Comparison of ENCODE assay signal across 9 cellular contexts in genomic region chr7:99928994-99929729, GRCh38. TPM values are rescaled to one million over a fixed set of nuclear protein-coding genes. Genes with fewer than 3 reads are reported as not detected.
A peak's percentile ranks its signal among the peaks of the same experiment; 100 is the strongest.
DNase-seq lines count a peak whose midpoint lies in the region; ATAC-seq and TF ChIP-seq lines count a peak whose summit lies in the region.
"Had no signal": no experiment of that assay in that cellular context is flagged by ENCODE, and none has a peak within 500 bp of the region (broad histone marks: within the 10 kb centered on the region; RNA-seq: fewer than 3 reads in every experiment).

Gene GJC3, minus strand, starts transcription at chr7:99929620. Its CDS starts 0 bp downstream, at chr7:99929620.

- peaks cover 32% of the 10 kb centered on the region for H3K27me3 ChIP-seq in OCI-LY3 (ENCODE audit: low read depth, low read length)
- peaks cover 36% of the 10 kb centered on the region for H3K27me3 ChIP-seq in osteoblast (ENCODE audit: insufficient read depth, low read length)

- H2AFZ ChIP-seq in OCI-LY3 (ENCODE audit: low read depth, low read length) (peak within 1 kb of the TSS; percentile 95), osteoblast (ENCODE audit: low read length) (peak within 1 kb of the TSS; percentile 42)

- H3K4me1 Mint-ChIP-seq in Calu3 (ENCODE audit: low read depth, unreplicated experiment): peaks cover 6% of the 10 kb centered on the region
- H3K4me1 Mint-ChIP-seq in activated naive CD4-positive, alpha-beta T cell treated with anti-CD3 and anti-CD28 coated beads, Interleukin-2, amount 10 ng/mL, durations not matched to agents 7 days and 5 days: peaks cover 30% of the 10 kb centered on the region

- H3K79me2 ChIP-seq in OCI-LY3 (ENCODE audit: low read length) (no peaks in the 10 kb centered on the region), osteoblast (ENCODE audit: insufficient read depth, low read length) (no peaks in the 10 kb centered on the region)

- H3K27ac ChIP-seq in OCI-LY3 (ENCODE audit: low read length) (no peak within 1 kb of the TSS), osteoblast (ENCODE audit: low read depth, low read length) (no peak within 1 kb of the TSS)
- H3K27ac ChIP-seq: tibial artery had no signal

- peak within 1 kb of the TSS; percentile 67 for H3K4me3 Mint-ChIP-seq in Calu3 (ENCODE audit: low read depth, unreplicated experiment)
- peak within 1 kb of the TSS; percentile 56 for H3K4me3 Mint-ChIP-seq in activated naive CD4-positive, alpha-beta T cell treated with anti-CD3 and anti-CD28 coated beads, Interleukin-2, amount 10 ng/mL, durations not matched to agents 7 days and 5 days

- H3K36me3 ChIP-seq in OCI-LY3 (replicated peaks; ENCODE audit: low read depth, low read length) (no peaks in the 10 kb centered on the region), osteoblast (ENCODE audit: insufficient read depth, low read length) (no peaks in the 10 kb centered on the region)
- H3K36me3 ChIP-seq: tibial artery had no signal

- H3K27ac Mint-ChIP-seq in Calu3 (ENCODE audit: unreplicated experiment): peak within 1 kb of the TSS; percentile 35
- peak within 1 kb of the TSS; percentile 53 for H3K27ac Mint-ChIP-seq in activated naive CD4-positive, alpha-beta T cell treated with anti-CD3 and anti-CD28 coated beads, Interleukin-2, amount 10 ng/mL, durations not matched to agents 7 days and 5 days

- H3K36me3 Mint-ChIP-seq in Calu3 (ENCODE audit: insufficient read depth, unreplicated experiment): peaks cover 4% of the 10 kb centered on the region
- no peaks in the 10 kb centered on the region for H3K36me3 Mint-ChIP-seq in activated naive CD4-positive, alpha-beta T cell treated with anti-CD3 and anti-CD28 coated beads, Interleukin-2, amount 10 ng/mL, durations not matched to agents 7 days and 5 days

- intact Hi-C loops in Calu3 (cut with micrococcal nuclease; ENCODE audit: unreplicated experiment): loop anchor here (2.0 to 5.0 kb wide), 2 partner anchors 50 to 63 kb away; no protein-coding TSS in a partner anchor

- DNase-seq in Calu3 (peak; percentile 51), HuH-7 (ENCODE audit: low spot score) (peak; percentile 77), glomerular visceral epithelial cell (ENCODE audit: extremely low spot score) (peak; percentile 62), osteoblast (ENCODE audit: insufficient read length, low spot score, missing footprints) (peak; percentile 90)
- DNase-seq in activated naive CD4-positive, alpha-beta T cell treated with anti-CD3 and anti-CD28 coated beads, Interleukin-2, amount 10 ng/mL, durations not matched to agents 7 days and 5 days: peak; percentile 68

- H4K20me1 ChIP-seq in OCI-LY3 (ENCODE audit: insufficient read depth, low read length): no peaks in the 10 kb centered on the region
- no peaks in the 10 kb centered on the region for H4K20me1 ChIP-seq in osteoblast (ENCODE audit: insufficient read depth, low read length)

- H3K4me2 ChIP-seq in OCI-LY3 (ENCODE audit: low read length) (peak within 1 kb of the TSS; percentile 94), osteoblast (ENCODE audit: insufficient read depth, low read length) (peak within 1 kb of the TSS; percentile 68)

- ATAC-seq in HG03565 (IDR thresholded peaks at IDR 0.05; ENCODE audit: unreplicated experiment) (no peak), GM19351 (IDR thresholded peaks at IDR 0.05; ENCODE audit: unreplicated experiment) (no peak)

- CTCF ChIA-PET in Calu3 (lab: Charles Lee): interaction anchor here (0.9 to 1.4 kb wide), 4 partner anchors 9 to 65 kb away, joined by 3 to 4 read pairs (median 4); partner anchors contain the start of genes AZGP1 and TRIM4
- CTCF ChIA-PET in activated naive CD4-positive, alpha-beta T cell treated with anti-CD3 and anti-CD28 coated beads, Interleukin-2, amount 10 ng/mL, durations not matched to agents 7 days and 5 days (lab: Charles Lee): interaction anchor here (1.0 to 2.5 kb wide), 11 partner anchors 10 to 61 kb away, joined by 3 to 18 read pairs (median 6); partner anchors contain the start of gene TRIM4

- H3K4me1 ChIP-seq in OCI-LY3 (ENCODE audit: low read length): peaks cover 12% of the 10 kb centered on the region
- H3K4me1 ChIP-seq in osteoblast (ENCODE audit: insufficient read depth, low read length): peaks cover 7% of the 10 kb centered on the region
- H3K4me1 ChIP-seq: tibial artery had no signal

- H3K4me3 ChIP-seq in OCI-LY3 (ENCODE audit: low read length) (peak within 1 kb of the TSS; percentile 81), osteoblast (ENCODE audit: insufficient read depth, low read length) (peak within 1 kb of the TSS; percentile 4)
- H3K4me3 ChIP-seq: tibial artery had no signal

- H3K9me3 Mint-ChIP-seq in Calu3 (ENCODE audit: low read depth, unreplicated experiment): no peaks in the 10 kb centered on the region
- H3K9me3 Mint-ChIP-seq in activated naive CD4-positive, alpha-beta T cell treated with anti-CD3 and anti-CD28 coated beads, Interleukin-2, amount 10 ng/mL, durations not matched to agents 7 days and 5 days: no peaks in the 10 kb centered on the region

- H3K9me3 ChIP-seq in OCI-LY3 (ENCODE audit: insufficient read depth, low read length): no peaks in the 10 kb centered on the region
- no peaks in the 10 kb centered on the region for H3K9me3 ChIP-seq in osteoblast (ENCODE audit: low read depth, low read length)

- BruUV-seq in Calu3 (replicated peaks; lab: Mats Ljungman, UMichigan): no TSS peak

- peak within 1 kb of the TSS; percentile 33 for H3K9ac ChIP-seq in OCI-LY3 (ENCODE audit: low read length)

- H3K27me3 Mint-ChIP-seq in Calu3 (ENCODE audit: unreplicated experiment): peaks cover 51% of the 10 kb centered on the region
- H3K27me3 Mint-ChIP-seq in activated naive CD4-positive, alpha-beta T cell treated with anti-CD3 and anti-CD28 coated beads, Interleukin-2, amount 10 ng/mL, durations not matched to agents 7 days and 5 days: peaks cover 45% of the 10 kb centered on the region

- TF ChIP-seq CTCF in Calu3 (IDR thresholded peaks at IDR 0.05; ENCODE audit: unreplicated experiment): no peak
- peak; percentile 43 for TF ChIP-seq CTCF in OCI-LY3 (IDR thresholded peaks at IDR 0.05; ENCODE audit: low read depth, low read length)
- peak; percentile 20 for TF ChIP-seq CTCF in osteoblast (IDR thresholded peaks at IDR 0.05; ENCODE audit: extremely low read depth, low read depth, low read length)

RNA-seq across cellular contexts. Expression of gene GJC3, which starts in this region (rescaled TPM):
- total RNA-seq in Calu3 (2022) (not detected in 2 replicates), osteoblast (not detected in 2 replicates)

Comparison
In these comparisons a context has a peak if more than half of its experiments do, and no peak if none do; other contexts are left out.
1. Peak in DNase-seq in Calu3; RNA of the gene not detected or under 1 TPM.
2. Peak in DNase-seq, H3K4me3 ChIP-seq and H3K4me2 ChIP-seq in osteoblast; RNA of the gene not detected or under 1 TPM.